In the genomic region with DNA sequence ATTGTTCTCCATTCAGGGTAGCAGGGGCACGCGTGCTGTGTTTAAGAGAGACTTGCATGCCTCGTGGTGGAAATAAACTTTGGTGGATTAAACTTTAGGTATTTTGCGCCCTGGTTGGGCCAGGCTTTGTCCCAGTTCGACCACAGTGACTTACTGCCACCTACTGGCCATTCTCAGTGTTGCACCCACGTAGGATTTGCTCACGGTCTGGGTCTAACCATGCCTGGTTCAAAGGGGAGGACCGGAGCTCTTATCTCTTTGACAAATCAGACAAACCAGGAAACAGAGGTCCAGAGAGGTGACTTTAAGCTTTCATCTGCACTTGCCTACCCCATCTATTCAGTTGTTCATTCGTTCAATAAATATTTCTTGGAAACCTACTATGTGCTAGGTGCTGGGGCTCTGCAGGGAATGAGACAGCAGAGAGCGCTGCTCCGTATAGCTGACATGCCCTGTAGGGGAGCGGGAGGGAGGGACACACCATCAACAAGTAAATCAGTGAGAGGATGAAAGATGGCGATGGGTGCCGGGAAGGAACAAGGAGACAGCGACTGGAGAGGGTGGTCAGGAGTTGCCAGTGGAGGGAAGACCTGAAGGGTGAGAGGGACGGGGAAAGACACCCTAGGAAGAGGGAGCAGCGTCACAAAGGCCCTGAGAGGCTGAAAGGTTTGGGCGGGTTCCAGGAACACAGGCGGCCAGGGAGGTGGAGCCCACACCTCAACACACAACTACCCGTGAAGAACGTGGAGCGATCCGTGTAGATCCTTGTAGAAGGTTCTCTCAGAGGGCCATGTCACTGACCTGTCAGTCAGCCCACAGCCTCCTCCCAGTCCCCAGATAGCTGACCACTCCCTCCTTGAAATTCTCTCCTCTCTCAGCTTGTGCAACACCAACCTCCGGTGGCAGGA, we compare ENCODE assay signal across 1 cellular context.
A peak's percentile ranks its signal among the peaks of the same experiment; 100 is the strongest.
TF ChIP-seq lines count a peak whose summit lies in the region.

No MANE protein-coding gene starts in this region.

TF ChIP-seq in HepG2, 621 proteins besides CTCF, POLR2A, EP300 and RAD21 (continued from another document):
- TF ChIP-seq, protein P1, sequence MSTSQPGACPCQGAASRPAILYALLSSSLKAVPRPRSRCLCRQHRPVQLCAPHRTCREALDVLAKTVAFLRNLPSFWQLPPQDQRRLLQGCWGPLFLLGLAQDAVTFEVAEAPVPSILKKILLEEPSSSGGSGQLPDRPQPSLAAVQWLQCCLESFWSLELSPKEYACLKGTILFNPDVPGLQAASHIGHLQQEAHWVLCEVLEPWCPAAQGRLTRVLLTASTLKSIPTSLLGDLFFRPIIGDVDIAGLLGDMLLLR (CRISPR knock-in tag; IDR thresholded peaks at IDR 0.05) = no peak
- TF ChIP-seq ZNF333 (CRISPR knock-in tag; IDR thresholded peaks at IDR 0.05; ENCODE audit: borderline replicate concordance) = no peak; the same call in 1 of the 2 replicates
- TF ChIP-seq GATAD2A (CRISPR knock-in tag; IDR thresholded peaks at IDR 0.05) = peak; percentile 62; the same call in 1 of the 2 replicates
- no peak for TF ChIP-seq IKZF4 (CRISPR knock-in tag; IDR thresholded peaks at IDR 0.05; ENCODE audit: borderline replicate concordance, low read depth, not compliant biosample characterization)
- no peak for TF ChIP-seq GATAD1 (CRISPR knock-in tag; IDR thresholded peaks at IDR 0.05)
- no peak for TF ChIP-seq NFIB (CRISPR knock-in tag; IDR thresholded peaks at IDR 0.05; ENCODE audit: borderline replicate concordance)
- no peak for TF ChIP-seq SIN3B (IDR thresholded peaks at IDR 0.05; ENCODE audit: low read length)
- no peak for TF ChIP-seq SMAD1 (CRISPR knock-in tag; IDR thresholded peaks at IDR 0.05; ENCODE audit: borderline replicate concordance, low read depth)
- TF ChIP-seq, protein P2, sequence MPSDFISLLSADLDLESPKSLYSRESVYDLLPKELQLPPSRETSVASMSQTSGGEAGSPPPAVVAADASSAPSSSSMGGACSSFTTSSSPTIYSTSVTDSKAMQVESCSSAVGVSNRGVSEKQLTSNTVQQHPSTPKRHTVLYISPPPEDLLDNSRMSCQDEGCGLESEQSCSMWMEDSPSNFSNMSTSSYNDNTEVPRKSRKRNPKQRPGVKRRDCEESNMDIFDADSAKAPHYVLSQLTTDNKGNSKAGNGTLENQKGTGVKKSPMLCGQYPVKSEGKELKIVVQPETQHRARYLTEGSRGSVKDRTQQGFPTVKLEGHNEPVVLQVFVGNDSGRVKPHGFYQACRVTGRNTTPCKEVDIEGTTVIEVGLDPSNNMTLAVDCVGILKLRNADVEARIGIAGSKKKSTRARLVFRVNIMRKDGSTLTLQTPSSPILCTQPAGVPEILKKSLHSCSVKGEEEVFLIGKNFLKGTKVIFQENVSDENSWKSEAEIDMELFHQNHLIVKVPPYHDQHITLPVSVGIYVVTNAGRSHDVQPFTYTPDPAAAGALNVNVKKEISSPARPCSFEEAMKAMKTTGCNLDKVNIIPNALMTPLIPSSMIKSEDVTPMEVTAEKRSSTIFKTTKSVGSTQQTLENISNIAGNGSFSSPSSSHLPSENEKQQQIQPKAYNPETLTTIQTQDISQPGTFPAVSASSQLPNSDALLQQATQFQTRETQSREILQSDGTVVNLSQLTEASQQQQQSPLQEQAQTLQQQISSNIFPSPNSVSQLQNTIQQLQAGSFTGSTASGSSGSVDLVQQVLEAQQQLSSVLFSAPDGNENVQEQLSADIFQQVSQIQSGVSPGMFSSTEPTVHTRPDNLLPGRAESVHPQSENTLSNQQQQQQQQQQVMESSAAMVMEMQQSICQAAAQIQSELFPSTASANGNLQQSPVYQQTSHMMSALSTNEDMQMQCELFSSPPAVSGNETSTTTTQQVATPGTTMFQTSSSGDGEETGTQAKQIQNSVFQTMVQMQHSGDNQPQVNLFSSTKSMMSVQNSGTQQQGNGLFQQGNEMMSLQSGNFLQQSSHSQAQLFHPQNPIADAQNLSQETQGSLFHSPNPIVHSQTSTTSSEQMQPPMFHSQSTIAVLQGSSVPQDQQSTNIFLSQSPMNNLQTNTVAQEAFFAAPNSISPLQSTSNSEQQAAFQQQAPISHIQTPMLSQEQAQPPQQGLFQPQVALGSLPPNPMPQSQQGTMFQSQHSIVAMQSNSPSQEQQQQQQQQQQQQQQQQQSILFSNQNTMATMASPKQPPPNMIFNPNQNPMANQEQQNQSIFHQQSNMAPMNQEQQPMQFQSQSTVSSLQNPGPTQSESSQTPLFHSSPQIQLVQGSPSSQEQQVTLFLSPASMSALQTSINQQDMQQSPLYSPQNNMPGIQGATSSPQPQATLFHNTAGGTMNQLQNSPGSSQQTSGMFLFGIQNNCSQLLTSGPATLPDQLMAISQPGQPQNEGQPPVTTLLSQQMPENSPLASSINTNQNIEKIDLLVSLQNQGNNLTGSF (CRISPR knock-in tag; IDR thresholded peaks at IDR 0.05) = 0 out of 2 replicates have a peak, but pooled peaks have one; percentile 29
- TF ChIP-seq, protein P3, sequence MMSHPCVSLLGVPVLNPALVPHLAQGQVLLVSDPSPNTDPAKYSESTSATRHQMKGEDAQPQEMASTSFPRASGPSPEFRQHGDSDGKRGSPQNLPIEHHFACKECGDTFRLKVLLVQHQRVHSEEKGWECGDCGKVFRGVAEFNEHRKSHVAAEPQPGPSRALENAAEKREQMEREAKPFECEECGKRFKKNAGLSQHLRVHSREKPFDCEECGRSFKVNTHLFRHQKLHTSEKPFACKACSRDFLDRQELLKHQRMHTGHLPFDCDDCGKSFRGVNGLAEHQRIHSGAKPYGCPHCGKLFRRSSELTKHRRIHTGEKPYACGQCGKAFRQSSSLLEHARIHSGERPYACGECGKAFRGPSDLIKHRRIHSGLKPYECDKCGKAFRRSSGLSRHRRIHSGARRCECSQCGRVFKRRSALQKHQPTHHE (CRISPR knock-in tag; IDR thresholded peaks at IDR 0.05; ENCODE audit: borderline replicate concordance) = 0 out of 2 replicates have a peak, but pooled peaks have one; percentile 31
- no peak; the same call in 1 of the 2 replicates for TF ChIP-seq ZFX (CRISPR knock-in tag; IDR thresholded peaks at IDR 0.05; ENCODE audit: low read depth)
- no peak for TF ChIP-seq ATM (IDR thresholded peaks at IDR 0.05; ENCODE audit: borderline replicate concordance)
- no peak for TF ChIP-seq ZC3H13 (CRISPR knock-in tag; IDR thresholded peaks at IDR 0.05)
- TF ChIP-seq ZNF253 (CRISPR knock-in tag; IDR thresholded peaks at IDR 0.05; ENCODE audit: borderline replicate concordance) = no peak
- TF ChIP-seq JDP2 (CRISPR knock-in tag; IDR thresholded peaks at IDR 0.05; ENCODE audit: borderline replicate concordance) = no peak
- TF ChIP-seq, protein P4, sequence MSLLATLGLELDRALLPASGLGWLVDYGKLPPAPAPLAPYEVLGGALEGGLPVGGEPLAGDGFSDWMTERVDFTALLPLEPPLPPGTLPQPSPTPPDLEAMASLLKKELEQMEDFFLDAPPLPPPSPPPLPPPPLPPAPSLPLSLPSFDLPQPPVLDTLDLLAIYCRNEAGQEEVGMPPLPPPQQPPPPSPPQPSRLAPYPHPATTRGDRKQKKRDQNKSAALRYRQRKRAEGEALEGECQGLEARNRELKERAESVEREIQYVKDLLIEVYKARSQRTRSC (CRISPR knock-in tag; IDR thresholded peaks at IDR 0.05; ENCODE audit: low read depth) = no peak
- TF ChIP-seq, protein P5, sequence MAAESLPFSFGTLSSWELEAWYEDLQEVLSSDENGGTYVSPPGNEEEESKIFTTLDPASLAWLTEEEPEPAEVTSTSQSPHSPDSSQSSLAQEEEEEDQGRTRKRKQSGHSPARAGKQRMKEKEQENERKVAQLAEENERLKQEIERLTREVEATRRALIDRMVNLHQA (CRISPR knock-in tag; IDR thresholded peaks at IDR 0.05) = no peak
- TF ChIP-seq DNMT3B (CRISPR knock-in tag; conservative IDR thresholded peaks at IDR 0.05) = no peak
